ENCODE assay signal across 25 cellular contexts in genomic region chr9:3553076-3553765, GRCh38. TPM values are rescaled to one million over a fixed set of nuclear protein-coding genes. Genes with fewer than 3 reads are reported as not detected.
DNase-seq lines count a peak whose midpoint lies in the region; ATAC-seq, FAIRE-seq and TF ChIP-seq lines count a peak whose summit lies in the region.
"Had no signal": no experiment of that assay in that cellular context is flagged by ENCODE, and none has a peak within 500 bp of the region (broad histone marks: within the 10 kb centered on the region; RNA-seq: fewer than 3 reads in every experiment).

No MANE protein-coding gene starts in this region.

- no peaks in the 10 kb centered on the region for H3K4me1 Mint-ChIP-seq in activated naive CD4-positive, alpha-beta T cell treated with anti-CD3 and anti-CD28 coated beads, Interleukin-2, amount 10 ng/mL, durations not matched to agents 7 days and 5 days
- H3K4me1 Mint-ChIP-seq: IgD-negative memory B cell had no signal

- H3K4me1 ChIP-seq in A673 (ENCODE audit: insufficient read depth, low read length, poor library complexity, severe bottlenecking), result peaks cover 48% of the 10 kb centered on the region
- H3K4me1 ChIP-seq: SJSA1 had no signal

- H3K36me3 Mint-ChIP-seq in activated naive CD4-positive, alpha-beta T cell treated with anti-CD3 and anti-CD28 coated beads, Interleukin-2, amount 10 ng/mL, durations not matched to agents 7 days and 5 days, result peaks cover 33% of the 10 kb centered on the region

- CTCF ChIA-PET in A673 (lab: Charles Lee), result interaction anchor here (0.6 kb wide), 1 partner anchor 1207 kb away, joined by 4 read pairs; no protein-coding TSS in a partner anchor
- CTCF ChIA-PET in activated naive CD4-positive, alpha-beta T cell treated with anti-CD3 and anti-CD28 coated beads, Interleukin-2, amount 10 ng/mL, durations not matched to agents 7 days and 5 days (lab: Charles Lee), result no interaction called here

- H3K9me3 Mint-ChIP-seq in activated naive CD4-positive, alpha-beta T cell treated with anti-CD3 and anti-CD28 coated beads, Interleukin-2, amount 10 ng/mL, durations not matched to agents 7 days and 5 days, result peaks cover 6% of the 10 kb centered on the region
- H3K9me3 Mint-ChIP-seq: IgD-negative memory B cell had no signal

- H3K4me3 Mint-ChIP-seq in activated naive CD4-positive, alpha-beta T cell treated with anti-CD3 and anti-CD28 coated beads, Interleukin-2, amount 10 ng/mL, durations not matched to agents 7 days and 5 days, result no peak overlapping the region
- H3K4me3 Mint-ChIP-seq: CD4-positive, CD25-positive, alpha-beta regulatory T cell; IgD-negative memory B cell had no signal

- no peaks in the 10 kb centered on the region for H3K36me3 ChIP-seq in A673 (ENCODE audit: insufficient read depth, low read length, poor library complexity, severe bottlenecking)
- H3K36me3 ChIP-seq: SJSA1 had no signal

- H3K4me3 ChIP-seq in A673 (ENCODE audit: low read depth, low read length, poor library complexity, severe bottlenecking), result no peak overlapping the region
- H3K4me3 ChIP-seq: SJSA1 had no signal

- DNase-seq in A673 (ENCODE audit: low spot score) (peak; percentile 50), NCI-H146 (lab: John Stamatoyannopoulos, UW) (peak; percentile 57), epidermal melanocyte (ENCODE audit: insufficient read length, low spot score) (peak; percentile 25), C1 segment of cervical spinal cord (lab: John Stamatoyannopoulos, UW) (no peak), head of caudate nucleus (no peak)
- DNase-seq in activated naive CD4-positive, alpha-beta T cell treated with anti-CD3 and anti-CD28 coated beads, Interleukin-2, amount 10 ng/mL, durations not matched to agents 7 days and 5 days, result no peak
- DNase-seq: 8988T; CD4-positive, CD25-positive, alpha-beta regulatory T cell; DMS53; MM.1S; NCI-H187; NCI-H2081 treated with DMSO at 0.1 percent for 48 hours; NCI-H2171 treated with DMSO at 0.1 percent for 48 hours; NCI-H345; NCI-H524; Right ventricle myocardium superior; RPMI8226; SW 1271 had no signal

- ATAC-seq in GM18520 (IDR thresholded peaks at IDR 0.05; ENCODE audit: unreplicated experiment), result no peak
- ATAC-seq: HCT116 had no signal

- no peak for TF ChIP-seq CTCF in A673 (conservative IDR thresholded peaks at IDR 0.05; ENCODE audit: low read depth, low read length)

- no peak overlapping the region for H3K27ac Mint-ChIP-seq in activated naive CD4-positive, alpha-beta T cell treated with anti-CD3 and anti-CD28 coated beads, Interleukin-2, amount 10 ng/mL, durations not matched to agents 7 days and 5 days

- no TSS peak for BruUV-seq in A673 (replicated peaks; lab: Mats Ljungman, UMichigan)

- H3K27me3 ChIP-seq in A673 (replicated peaks; ENCODE audit: insufficient read depth, low read depth, low read length, poor library complexity), result no peaks in the 10 kb centered on the region
- H3K27me3 ChIP-seq: SJSA1 had no signal

- intact Hi-C loops in A673 (cut with micrococcal nuclease; ENCODE audit: unreplicated experiment) (no loop called here), head of caudate nucleus (cut with DNase I) (no loop called here)

- H3K27ac ChIP-seq in A673 (ENCODE audit: low read depth, low read length, poor library complexity, severe bottlenecking), result peak overlapping the region; percentile 44
- H3K27ac ChIP-seq: KMS-11, SJSA1 had no signal

- no peaks in the 10 kb centered on the region for H3K27me3 Mint-ChIP-seq in activated naive CD4-positive, alpha-beta T cell treated with anti-CD3 and anti-CD28 coated beads, Interleukin-2, amount 10 ng/mL, durations not matched to agents 7 days and 5 days
- H3K27me3 Mint-ChIP-seq: CD4-positive, CD25-positive, alpha-beta regulatory T cell; IgD-negative memory B cell had no signal

- FAIRE-seq in islet of Langerhans (lab: Jason Lieb, UNC), result peak; percentile 27
- FAIRE-seq: H1 had no signal

- H3K9me3 ChIP-seq in A673 (ENCODE audit: low read depth, low read length, poor library complexity, severe bottlenecking), result no peaks in the 10 kb centered on the region
- H3K9me3 ChIP-seq: SJSA1 had no signal

- POLR2A ChIA-PET in A673 (lab: Charles Lee; ENCODE audit: low non-redundant PET), result no interaction called here

RNA-seq across cellular contexts. Expression of gene RFX3, which starts 27.4 kb away (rescaled TPM):
- total RNA-seq in A673 (2021), result 7.4 and 11.6 TPM in 2 replicates

Comparison
In these comparisons a context has a peak if more than half of its experiments do, and no peak if none do; other contexts are left out.
1. DNase-seq: peak in A673 (single experiment), NCI-H146 (single experiment) and epidermal melanocyte (single experiment); none in C1 segment of cervical spinal cord (0 of 14), activated naive CD4-positive, alpha-beta T cell treated with anti-CD3 and anti-CD28 coated beads, Interleukin-2, amount 10 ng/mL, durations not matched to agents 7 days and 5 days (single experiment) and head of caudate nucleus (0 of 42).